8 cellular contexts compared by ENCODE assay signal in genomic region chr16:14937143-14937542, GRCh38. TPM values are rescaled to one million over a fixed set of nuclear protein-coding genes. Genes with fewer than 3 reads are reported as not detected.
DNase-seq lines count a peak whose midpoint lies in the region; ATAC-seq and TF ChIP-seq lines count a peak whose summit lies in the region.
"Not testable (repeated sequence)": the region's sequence is repeated elsewhere in the genome, so short reads cannot be mapped to it uniquely, and the experiment has no call there.

Gene NPIPA1 (plus strand): TSS chr16:14937443. CDS start chr16:14937443, 0 bp downstream.

- intact Hi-C loops in heart right ventricle (cut with DNase I); psoas muscle (cut with DNase I): not testable (repeated sequence)

- TF ChIP-seq CTCF in GM23338 (conservative IDR thresholded peaks at IDR 0.05; ENCODE audit: low read depth in 2 of 2); heart right ventricle (IDR thresholded peaks at IDR 0.05); psoas muscle (IDR thresholded peaks at IDR 0.05); upper lobe of left lung (IDR thresholded peaks at IDR 0.05): not testable (repeated sequence)

- not testable (repeated sequence) for H3K27me3 Mint-ChIP-seq in GM23338 (ENCODE audit: insufficient read depth, low read depth, poor library complexity); T-cell; activated naive CD8-positive, alpha-beta T cell treated with anti-CD3 and anti-CD28 coated beads for 36 hours

- CTCF ChIA-PET in T-cell (lab: Charles Lee), result not testable (repeated sequence)

- not testable (repeated sequence) for H3K27ac ChIP-seq in GM23338 (ENCODE audit: low read depth); heart right ventricle; psoas muscle; upper lobe of left lung

- not testable (repeated sequence) for H3K9me3 Mint-ChIP-seq in GM23338; T-cell; activated naive CD8-positive, alpha-beta T cell treated with anti-CD3 and anti-CD28 coated beads for 36 hours

- H3K36me3 Mint-ChIP-seq in GM23338 (ENCODE audit: low read depth); T-cell; activated naive CD8-positive, alpha-beta T cell treated with anti-CD3 and anti-CD28 coated beads for 36 hours: not testable (repeated sequence)

- not testable (repeated sequence) for H4K20me1 ChIP-seq in GM23338 (replicated peaks; ENCODE audit: insufficient read depth)

- not testable (repeated sequence) for H3K36me3 ChIP-seq in GM23338 (ENCODE audit: insufficient read depth); heart right ventricle; psoas muscle (ENCODE audit: insufficient read depth in 1 of 2, low read depth in 1 of 2); upper lobe of left lung

- H3K4me3 ChIP-seq in GM23338, heart right ventricle, psoas muscle, upper lobe of left lung: not testable (repeated sequence)

- in situ Hi-C loops in endometrial microvascular endothelial cells (cut with HindIII; ENCODE audit: inconsistent ontology term, low pct_unique_long_range_greater_than_20kb, low sequenced_read_pairs), result not testable (repeated sequence)

- not testable (repeated sequence) for H2AFZ ChIP-seq in GM23338

- H3K27me3 ChIP-seq in GM23338 (ENCODE audit: insufficient read depth); heart right ventricle; psoas muscle (ENCODE audit: insufficient read depth in 3 of 3, low read length in 2 of 3); upper lobe of left lung: not testable (repeated sequence)

- not testable (repeated sequence) for H3K4me2 ChIP-seq in GM23338

- not testable (repeated sequence) for H3K9me3 ChIP-seq in heart right ventricle, psoas muscle, upper lobe of left lung

- not testable (repeated sequence) for H3K4me3 Mint-ChIP-seq in GM23338; T-cell; activated naive CD8-positive, alpha-beta T cell treated with anti-CD3 and anti-CD28 coated beads for 36 hours

- POLR2A ChIA-PET in T-cell (lab: Charles Lee), result not testable (repeated sequence)

- TF ChIP-seq EP300 in upper lobe of left lung (IDR thresholded peaks at IDR 0.05), result not testable (repeated sequence)

- not testable (repeated sequence) for H3K4me1 ChIP-seq in GM23338 (ENCODE audit: insufficient read depth); heart right ventricle; psoas muscle; upper lobe of left lung

- not testable (repeated sequence) for DNase-seq in GM23338 (ENCODE audit: low spot score); T-cell; activated naive CD8-positive, alpha-beta T cell treated with anti-CD3 and anti-CD28 coated beads for 36 hours; heart right ventricle; mesenteric fat pad (ENCODE audit: low spot score); psoas muscle; upper lobe of left lung

- H3F3A ChIP-seq in GM23338 (replicated peaks; ENCODE audit: low read depth), result not testable (repeated sequence)

- not testable (repeated sequence) for ATAC-seq in GM23338; T-cell (replicated peaks in 1 of 4); heart right ventricle; psoas muscle; upper lobe of left lung (ENCODE audit: low FRiP score in 2 of 2)

- no CpG with 5 or more reads among the region's 4 CpGs for WGBS in heart right ventricle, 2 donors
- WGBS in psoas muscle, 3 donors, result no CpG with 5 or more reads among the region's 4 CpGs
- no CpG with 5 or more reads among the region's 4 CpGs for WGBS in upper lobe of left lung, 2 donors

- H3K27ac Mint-ChIP-seq in GM23338; T-cell; activated naive CD8-positive, alpha-beta T cell treated with anti-CD3 and anti-CD28 coated beads for 36 hours: not testable (repeated sequence)

- not testable (repeated sequence) for H3K9me2 ChIP-seq in GM23338 (ENCODE audit: insufficient read depth)

- H3K79me2 ChIP-seq in GM23338 (replicated peaks; ENCODE audit: insufficient read depth), result not testable (repeated sequence)

- not testable (repeated sequence) for H3K4me1 Mint-ChIP-seq in GM23338; T-cell; activated naive CD8-positive, alpha-beta T cell treated with anti-CD3 and anti-CD28 coated beads for 36 hours

- TF ChIP-seq POLR2A in upper lobe of left lung (IDR thresholded peaks at IDR 0.05), result not testable (repeated sequence)

RNA-seq across cellular contexts. Expression of gene NPIPA1, which starts in this region (rescaled TPM):
- 61.4 and 77.4 TPM in 2 replicates for total RNA-seq in GM23338 (2014; rRNA removed; shearing (Covaris generic))
- polyA plus RNA-seq in GM23338 (2016; fragmentation: Nextera tagmentation; extraction: Ambion mirVana) (53.2 and 54.4 TPM in 2 replicates), heart right ventricle (100 to 1,000 TPM in 1 of 2 donors, 10 to 100 TPM in 1; 45.0 to 165 TPM), psoas muscle (10 to 100 TPM; 34.0 to 55.4 (median 37.2) TPM)
- total RNA-seq in T-cell (100 to 1,000 TPM; 116 to 163 (median 134) TPM), endometrial microvascular endothelial cells (ENCODE audit: inconsistent ontology term) (27.7 TPM), heart right ventricle (10 to 100 TPM; 31.2 to 52.1 (median 39.5) TPM), mesenteric fat pad (113 TPM), psoas muscle (10 to 100 TPM; 35.9 to 58.5 (median 50.6) TPM), upper lobe of left lung (100 to 1,000 TPM in 2 of 6 donors, 10 to 100 TPM in 4; 49.3 to 189 (median 79.1) TPM)
- total RNA-seq in activated naive CD8-positive, alpha-beta T cell treated with anti-CD3 and anti-CD28 coated beads for 36 hours, result 10 to 100 TPM; 55.6 to 58.5 TPM
